ENCODE assay signal across 8 cellular contexts in genomic region chr20:50146732-50147662, GRCh38. TPM values are rescaled to one million over a fixed set of nuclear protein-coding genes. Genes with fewer than 3 reads are reported as not detected.
DNase-seq lines count a peak whose midpoint lies in the region; ATAC-seq and TF ChIP-seq lines count a peak whose summit lies in the region.

No MANE protein-coding gene starts in this region.

- H3K9me3 ChIP-seq in Peyer's patch (no peaks in the 10 kb centered on the region), hepatocyte (ENCODE audit: low read depth) (no peaks in the 10 kb centered on the region)

- 81% methylated on average over 17 of the region's 17 CpGs for WGBS in hepatocyte (ENCODE audit: low lambda C conversion rate, missing lambda C conversion rate)

- no peaks in the 10 kb centered on the region for H3K9me2 ChIP-seq in hepatocyte (replicated peaks; ENCODE audit: insufficient read depth)

- peaks cover 88% of the 10 kb centered on the region for H3K79me2 ChIP-seq in hepatocyte

- DNase-seq in Caki2 (ENCODE audit: low read depth) (peak; percentile 66), Peyer's patch (peak in 2 of 3 donors; percentile 77 to 84), hepatocyte (ENCODE audit: low spot score) (no peak), GOT3 (lab: John Stamatoyannopoulos, UW) (no peak), hypothalamus (lab: John Stamatoyannopoulos, UW) (no peak)
- peak; percentile 91 for DNase-seq in activated effector memory CD4-positive, alpha-beta T cell treated with anti-CD3 and anti-CD28 coated beads, Interleukin-2, amount 50 U/mL, for 16 hours
- DNase-seq in stimulated activated CD4-positive, alpha-beta T cell treated with anti-CD3 and anti-CD28 coated beads, Interleukin-1b, Interleukin-23, amount 100 ng/mL, for 4 hours (ENCODE audit: low read depth in 2 of 2), result peak; percentile 57 to 74

- H3K36me3 ChIP-seq in Peyer's patch (peaks cover 0 to 13% (median 0%) of the 10 kb centered on the region in 3 donors), hepatocyte (replicated peaks; ENCODE audit: insufficient read depth, low read depth) (no peaks in the 10 kb centered on the region)

- ATAC-seq in HG02571 (IDR thresholded peaks at IDR 0.05; ENCODE audit: unreplicated experiment), result peak; percentile 42

- in situ Hi-C loops in Caki2 (cut with HindIII; ENCODE audit: low pct_unique_long_range_greater_than_20kb, low sequenced_read_pairs), result no loop called here

- TF ChIP-seq POLR2A in Peyer's patch (IDR thresholded peaks at IDR 0.05), result no peak

- TF ChIP-seq CTCF in Peyer's patch (IDR thresholded peaks at IDR 0.05), result no peak
- no peak for TF ChIP-seq CTCF in hepatocyte (IDR thresholded peaks at IDR 0.05; ENCODE audit: poor library complexity)

- no peak overlapping the region for H3K4me3 ChIP-seq in Peyer's patch
- H3K4me3 ChIP-seq in hepatocyte, result no peak overlapping the region

- H4K20me1 ChIP-seq in hepatocyte (ENCODE audit: insufficient read depth, poor library complexity, severe bottlenecking), result peaks cover 7% of the 10 kb centered on the region

- H2AFZ ChIP-seq in hepatocyte, result no peak overlapping the region

- no peak overlapping the region for H3K4me2 ChIP-seq in hepatocyte

- H3K27me3 ChIP-seq in Peyer's patch, result no peaks in the 10 kb centered on the region
- no peaks in the 10 kb centered on the region for H3K27me3 ChIP-seq in hepatocyte

- H3K4me1 ChIP-seq in Peyer's patch, result peaks cover 6 to 52% (median 12%) of the 10 kb centered on the region in 4 donors
- H3K4me1 ChIP-seq in hepatocyte (ENCODE audit: insufficient read depth), result peaks cover 25% of the 10 kb centered on the region

- H3K27ac ChIP-seq in Peyer's patch (peak overlapping the region; percentile 24 to 78 (median 68)), hepatocyte (peak overlapping the region; percentile 64)

RNA-seq across cellular contexts. Expression of gene PEDS1, which starts 6.5 kb away (rescaled TPM):
- total RNA-seq in Caki2 (2014; rRNA removed; shearing (Covaris generic); ENCODE audit: low replicate concordance), result 31.7 and 34.1 TPM in 2 replicates
- total RNA-seq in Peyer's patch, result 10 to 100 TPM; 13.2 to 34.3 (median 24.5) TPM
- 24.5 and 29.5 TPM in 2 replicates for total RNA-seq in hepatocyte
- 39.1 and 46.2 TPM in 2 replicates for polyA plus RNA-seq in hepatocyte

RNA-seq across cellular contexts. Expression of gene UBE2V1, which starts 34.0 kb away (rescaled TPM):
- total RNA-seq in Caki2 (2014; rRNA removed; shearing (Covaris generic); ENCODE audit: low replicate concordance), result 30.0 and 38.1 TPM in 2 replicates
- total RNA-seq in Peyer's patch, result 100 to 1,000 TPM in 3 of 4 donors, 10 to 100 TPM in 1; 94.4 to 111 (median 105) TPM
- 57.7 and 64.0 TPM in 2 replicates for total RNA-seq in hepatocyte
- polyA plus RNA-seq in hepatocyte, result 112 and 114 TPM in 2 replicates

RNA-seq across cellular contexts. Expression of gene CEBPB, which starts 43.6 kb away (rescaled TPM):
- 44.8 and 46.7 TPM in 2 replicates for total RNA-seq in Caki2 (2014; rRNA removed; shearing (Covaris generic); ENCODE audit: low replicate concordance)
- 10 to 100 TPM; 13.8 to 41.3 (median 27.8) TPM for total RNA-seq in Peyer's patch
- total RNA-seq in hepatocyte, result 58.9 and 60.9 TPM in 2 replicates
- polyA plus RNA-seq in hepatocyte, result 159 and 183 TPM in 2 replicates

Comparison
In these comparisons a context has a peak if more than half of its experiments do, and no peak if none do; other contexts are left out.
1. DNase-seq: peak in Caki2 (single experiment), Peyer's patch (2 of 3), activated effector memory CD4-positive, alpha-beta T cell treated with anti-CD3 and anti-CD28 coated beads, Interleukin-2, amount 50 U/mL, for 16 hours (single experiment) and stimulated activated CD4-positive, alpha-beta T cell treated with anti-CD3 and anti-CD28 coated beads, Interleukin-1b, Interleukin-23, amount 100 ng/mL, for 4 hours (2 of 2); none in hepatocyte (single experiment), GOT3 (single experiment) and hypothalamus (0 of 51).